8 cellular contexts compared by ENCODE assay signal in the genomic region with DNA sequence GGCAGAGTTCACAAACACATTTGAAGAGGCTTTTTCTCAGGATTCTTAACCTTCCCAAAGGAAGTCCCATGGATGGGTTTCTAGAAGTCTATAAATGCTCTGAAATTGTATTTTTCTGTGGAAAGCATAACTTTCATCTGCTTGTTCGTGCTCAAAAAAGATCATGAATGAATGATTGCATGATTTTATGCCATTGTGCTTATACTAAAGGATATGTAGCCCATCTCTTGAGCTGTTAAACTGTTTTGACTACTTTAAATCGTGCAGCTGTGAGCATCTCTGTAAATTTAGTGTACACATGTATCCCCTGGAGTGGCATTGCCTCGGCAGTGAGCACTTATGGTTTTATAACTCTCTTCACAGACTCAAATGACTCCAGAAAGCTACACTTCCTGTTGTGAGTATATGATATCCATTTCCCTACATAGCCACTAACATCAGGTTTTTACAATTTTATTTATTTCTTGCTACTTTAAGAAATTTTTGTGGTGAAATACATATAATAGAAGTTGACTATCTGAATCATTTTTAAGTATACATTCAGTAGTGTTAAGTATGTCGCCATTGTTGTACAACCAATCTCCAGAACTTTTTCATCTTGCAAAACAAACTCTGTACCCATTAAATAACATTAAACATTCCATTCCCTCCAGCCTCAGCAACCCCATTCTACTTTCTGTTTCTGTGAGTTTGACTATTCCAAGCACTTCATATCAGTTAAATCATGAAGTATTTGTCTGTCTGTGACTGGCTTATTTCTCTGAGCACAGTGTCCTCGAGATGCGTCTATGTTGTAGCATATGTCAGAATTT. TPM values are rescaled to one million over a fixed set of nuclear protein-coding genes. Genes with fewer than 3 reads are reported as not detected.
DNase-seq lines count a peak whose midpoint lies in the region; ATAC-seq and TF ChIP-seq lines count a peak whose summit lies in the region.

No MANE protein-coding gene starts in this region.

- H3K27me3 ChIP-seq in thyroid gland, result no peaks in the 10 kb centered on the region

- ATAC-seq in activated T-helper 17 cell treated with anti-CD3 and anti-CD28 coated beads, Interleukin-2, amount 50 U/mL, for 72 hours (replicated peaks), result no peak

- peak overlapping the region; percentile 98 to 100 (median 100) for H3K27ac ChIP-seq in thyroid gland

- H3K4me3 ChIP-seq in thyroid gland (replicated peaks in 1 of 3), result peak overlapping the region in 1 of 3 donors; percentile 85

- POLR2A ChIA-PET in activated CD4-positive, alpha-beta T cell treated with anti-CD3 and anti-CD28 coated beads, Interleukin-2, amount 10 ng/mL, durations not matched to agents 7 days and 5 days (lab: Charles Lee), result interaction anchor here (0.7 to 1.7 kb wide), 6 partner anchors 11 to 72 kb away, joined by 3 to 6 read pairs (median 4); a partner anchor contains a TSS

- H3K27ac Mint-ChIP-seq in activated CD4-positive, alpha-beta T cell treated with anti-CD3 and anti-CD28 coated beads, Interleukin-2, amount 10 ng/mL, durations not matched to agents 7 days and 5 days, result peak overlapping the region; percentile 97
- peak overlapping the region; percentile 100 for H3K27ac Mint-ChIP-seq in activated T-helper 17 cell treated with anti-CD3 and anti-CD28 coated beads, Interleukin-2, amount 50 U/mL, for 72 hours

- peaks cover 32 to 44% of the 10 kb centered on the region in 2 donors for H3K36me3 ChIP-seq in thyroid gland

- intact Hi-C loops in thyroid gland (cut with DNase I), result no loop called here

- 41 to 50% methylated on average over 6 of the region's 6 CpGs for WGBS in thyroid gland, 2 donors

- peaks cover 73% of the 10 kb centered on the region for H3K36me3 Mint-ChIP-seq in activated CD4-positive, alpha-beta T cell treated with anti-CD3 and anti-CD28 coated beads, Interleukin-2, amount 10 ng/mL, durations not matched to agents 7 days and 5 days (ENCODE audit: low read depth)
- peaks cover 100% of the 10 kb centered on the region for H3K36me3 Mint-ChIP-seq in activated T-helper 17 cell treated with anti-CD3 and anti-CD28 coated beads, Interleukin-2, amount 50 U/mL, for 72 hours (ENCODE audit: low read depth)

- H3K9me3 ChIP-seq in thyroid gland, result no peaks in the 10 kb centered on the region

- peaks cover 89% of the 10 kb centered on the region for H3K4me1 Mint-ChIP-seq in activated CD4-positive, alpha-beta T cell treated with anti-CD3 and anti-CD28 coated beads, Interleukin-2, amount 10 ng/mL, durations not matched to agents 7 days and 5 days
- H3K4me1 Mint-ChIP-seq in activated T-helper 17 cell treated with anti-CD3 and anti-CD28 coated beads, Interleukin-2, amount 50 U/mL, for 72 hours, result peaks cover 70% of the 10 kb centered on the region

- H3K4me3 Mint-ChIP-seq in activated CD4-positive, alpha-beta T cell treated with anti-CD3 and anti-CD28 coated beads, Interleukin-2, amount 10 ng/mL, durations not matched to agents 7 days and 5 days, result peak overlapping the region; percentile 91
- peak overlapping the region; percentile 99 for H3K4me3 Mint-ChIP-seq in activated T-helper 17 cell treated with anti-CD3 and anti-CD28 coated beads, Interleukin-2, amount 50 U/mL, for 72 hours

- H3K9me3 Mint-ChIP-seq in activated CD4-positive, alpha-beta T cell treated with anti-CD3 and anti-CD28 coated beads, Interleukin-2, amount 10 ng/mL, durations not matched to agents 7 days and 5 days, result no peaks in the 10 kb centered on the region
- H3K9me3 Mint-ChIP-seq in activated T-helper 17 cell treated with anti-CD3 and anti-CD28 coated beads, Interleukin-2, amount 50 U/mL, for 72 hours, result no peaks in the 10 kb centered on the region

- TF ChIP-seq POLR2A in thyroid gland (IDR thresholded peaks at IDR 0.05), result no peak

- no peaks in the 10 kb centered on the region for H3K27me3 Mint-ChIP-seq in activated CD4-positive, alpha-beta T cell treated with anti-CD3 and anti-CD28 coated beads, Interleukin-2, amount 10 ng/mL, durations not matched to agents 7 days and 5 days
- no peaks in the 10 kb centered on the region for H3K27me3 Mint-ChIP-seq in activated T-helper 17 cell treated with anti-CD3 and anti-CD28 coated beads, Interleukin-2, amount 50 U/mL, for 72 hours

- TF ChIP-seq CTCF in thyroid gland (IDR thresholded peaks at IDR 0.05) (no peak), GM10266 (IDR thresholded peaks at IDR 0.05; ENCODE audit: control insufficient read depth, insufficient read depth, low read depth, missing control alignments) (no peak)

- no peak for DNase-seq in activated CD4-positive, alpha-beta T cell treated with anti-CD3 and anti-CD28 coated beads, Interleukin-2, amount 10 ng/mL, durations not matched to agents 7 days and 5 days
- DNase-seq in activated CD4-positive, alpha-beta T cell treated with anti-CD3 and anti-CD28 coated beads for 1 hour, result no peak
- DNase-seq in kidney tubule cell (ENCODE audit: low spot score) (peak; percentile 62), thyroid gland (no peak), nucleus accumbens (lab: John Stamatoyannopoulos, UW) (no peak), occipital lobe (lab: John Stamatoyannopoulos, UW) (no peak), GM10266 (ENCODE audit: extremely low spot score) (no peak)

- H3K4me1 ChIP-seq in thyroid gland, result peaks cover 33 to 35% of the 10 kb centered on the region in 2 donors

- CTCF ChIA-PET in activated CD4-positive, alpha-beta T cell treated with anti-CD3 and anti-CD28 coated beads, Interleukin-2, amount 10 ng/mL, durations not matched to agents 7 days and 5 days (lab: Charles Lee), result interaction anchor here (0.8 to 1.2 kb wide), 3 partner anchors 14 to 66 kb away, joined by 3 to 4 read pairs (median 3); no protein-coding TSS in a partner anchor

RNA-seq across cellular contexts. Expression of a gene that starts 8.0 kb away (rescaled TPM):
- 100 to 1,000 TPM; 463 to 610 TPM for total RNA-seq in activated CD4-positive, alpha-beta T cell treated with anti-CD3 and anti-CD28 coated beads, Interleukin-2, amount 10 ng/mL, durations not matched to agents 7 days and 5 days
- total RNA-seq in activated T-helper 17 cell treated with anti-CD3 and anti-CD28 coated beads, Interleukin-2, amount 50 U/mL, for 72 hours, result 1,000 to 10,000 TPM in 1 of 2 donors, 100 to 1,000 TPM in 1; 823 to 2,912 TPM
- total RNA-seq in thyroid gland (1,000 to 10,000 TPM in 1 of 4 donors, 100 to 1,000 TPM in 3; 195 to 1,623 (median 652) TPM), occipital lobe (3.6 TPM)

RNA-seq across cellular contexts. Expression of a gene that starts 44.2 kb away (rescaled TPM):
- total RNA-seq in activated CD4-positive, alpha-beta T cell treated with anti-CD3 and anti-CD28 coated beads, Interleukin-2, amount 10 ng/mL, durations not matched to agents 7 days and 5 days, result 10 to 100 TPM; 49.5 to 52.1 TPM
- 10 to 100 TPM; 49.6 to 52.1 TPM for total RNA-seq in activated T-helper 17 cell treated with anti-CD3 and anti-CD28 coated beads, Interleukin-2, amount 50 U/mL, for 72 hours
- total RNA-seq in thyroid gland (10 to 100 TPM; 22.5 to 44.9 (median 31.0) TPM), occipital lobe (9.2 TPM)

RNA-seq across cellular contexts. Expression of a gene that starts 48.2 kb away (rescaled TPM):
- 10 to 100 TPM; 40.9 TPM for total RNA-seq in activated CD4-positive, alpha-beta T cell treated with anti-CD3 and anti-CD28 coated beads, Interleukin-2, amount 10 ng/mL, durations not matched to agents 7 days and 5 days
- total RNA-seq in activated T-helper 17 cell treated with anti-CD3 and anti-CD28 coated beads, Interleukin-2, amount 50 U/mL, for 72 hours, result 10 to 100 TPM; 18.0 to 20.1 TPM
- 10 to 100 TPM; 13.0 to 28.0 (median 20.9) TPM for total RNA-seq in thyroid gland
- total RNA-seq in occipital lobe, result 0.31 TPM

Comparison
In these comparisons a context has a peak if more than half of its experiments do, and no peak if none do; other contexts are left out.
1. RNA of a gene that starts 8.0 kb away (total RNA-seq): 823 to 2,912 TPM in activated T-helper 17 cell treated with anti-CD3 and anti-CD28 coated beads, Interleukin-2, amount 50 U/mL, for 72 hours, 195 to 1,623 TPM in thyroid gland and 463 to 610 TPM in activated CD4-positive, alpha-beta T cell treated with anti-CD3 and anti-CD28 coated beads, Interleukin-2, amount 10 ng/mL, durations not matched to agents 7 days and 5 days; 3.6 TPM in occipital lobe (single experiment); every median in the first group is over 10 times any median in the second.
2. RNA of a gene that starts 48.2 kb away (total RNA-seq): 40.9 TPM in activated CD4-positive, alpha-beta T cell treated with anti-CD3 and anti-CD28 coated beads, Interleukin-2, amount 10 ng/mL, durations not matched to agents 7 days and 5 days, 13.0 to 28.0 TPM in thyroid gland and 18.0 to 20.1 TPM in activated T-helper 17 cell treated with anti-CD3 and anti-CD28 coated beads, Interleukin-2, amount 50 U/mL, for 72 hours; 0.31 TPM in occipital lobe (single experiment); every median in the first group is over 10 times any median in the second.